In the genomic region with DNA sequence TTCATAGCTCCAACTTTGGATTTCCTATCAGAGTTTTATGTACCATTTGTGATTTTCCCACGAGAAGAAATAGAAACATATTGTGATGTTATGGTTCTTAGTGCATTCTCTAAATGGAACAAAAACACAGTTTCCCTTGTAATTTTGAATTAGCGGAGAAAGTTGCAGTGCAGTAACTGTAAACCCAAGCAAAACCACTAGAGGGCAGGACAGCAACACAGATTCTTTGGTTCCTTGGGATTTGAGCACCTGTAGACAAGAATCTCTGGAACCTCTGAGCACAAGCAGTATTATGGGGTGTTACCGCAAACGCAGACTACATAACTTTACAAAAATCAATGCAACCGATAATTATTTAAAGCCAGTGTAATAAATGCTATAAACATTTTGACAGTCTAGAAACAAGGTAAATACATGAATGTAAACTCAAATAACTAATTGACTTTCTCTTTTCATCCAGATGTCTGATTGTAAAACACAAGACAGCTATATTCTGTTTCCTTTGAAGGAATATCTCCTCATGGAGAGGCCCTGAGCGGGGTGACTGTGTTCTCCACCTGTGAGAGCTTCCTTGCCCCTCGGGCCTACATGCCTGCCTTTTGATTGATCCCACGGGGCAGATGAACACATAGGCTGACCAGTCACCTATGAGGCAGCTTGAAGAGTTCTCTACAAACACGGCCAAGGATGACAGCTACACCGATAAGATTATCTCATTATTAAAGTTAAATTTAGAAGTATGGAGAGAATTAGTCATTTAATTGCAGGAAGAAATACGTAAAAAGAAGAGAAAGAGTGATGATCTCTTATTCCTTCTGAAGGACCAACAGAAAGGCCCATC, we compare ENCODE assay signal across 1 cellular context.
TF ChIP-seq lines count a peak whose summit lies in the region.

No MANE protein-coding gene starts in this region.

TF ChIP-seq in SK-N-SH treated with all-trans-retinoic acid at 6 μM for 48 hours, 23 proteins besides CTCF, POLR2A, EP300 and RAD21 (continued from another document):
- TF ChIP-seq, protein P1, sequence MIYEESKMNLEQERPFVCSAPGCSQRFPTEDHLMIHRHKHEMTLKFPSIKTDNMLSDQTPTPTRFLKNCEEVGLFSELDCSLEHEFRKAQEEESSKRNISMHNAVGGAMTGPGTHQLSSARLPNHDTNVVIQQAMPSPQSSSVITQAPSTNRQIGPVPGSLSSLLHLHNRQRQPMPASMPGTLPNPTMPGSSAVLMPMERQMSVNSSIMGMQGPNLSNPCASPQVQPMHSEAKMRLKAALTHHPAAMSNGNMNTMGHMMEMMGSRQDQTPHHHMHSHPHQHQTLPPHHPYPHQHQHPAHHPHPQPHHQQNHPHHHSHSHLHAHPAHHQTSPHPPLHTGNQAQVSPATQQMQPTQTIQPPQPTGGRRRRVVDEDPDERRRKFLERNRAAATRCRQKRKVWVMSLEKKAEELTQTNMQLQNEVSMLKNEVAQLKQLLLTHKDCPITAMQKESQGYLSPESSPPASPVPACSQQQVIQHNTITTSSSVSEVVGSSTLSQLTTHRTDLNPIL (CRISPR knock-in tag; IDR thresholded peaks at IDR 0.05; ENCODE audit: low read depth), result no peak
- TF ChIP-seq, protein P2, sequence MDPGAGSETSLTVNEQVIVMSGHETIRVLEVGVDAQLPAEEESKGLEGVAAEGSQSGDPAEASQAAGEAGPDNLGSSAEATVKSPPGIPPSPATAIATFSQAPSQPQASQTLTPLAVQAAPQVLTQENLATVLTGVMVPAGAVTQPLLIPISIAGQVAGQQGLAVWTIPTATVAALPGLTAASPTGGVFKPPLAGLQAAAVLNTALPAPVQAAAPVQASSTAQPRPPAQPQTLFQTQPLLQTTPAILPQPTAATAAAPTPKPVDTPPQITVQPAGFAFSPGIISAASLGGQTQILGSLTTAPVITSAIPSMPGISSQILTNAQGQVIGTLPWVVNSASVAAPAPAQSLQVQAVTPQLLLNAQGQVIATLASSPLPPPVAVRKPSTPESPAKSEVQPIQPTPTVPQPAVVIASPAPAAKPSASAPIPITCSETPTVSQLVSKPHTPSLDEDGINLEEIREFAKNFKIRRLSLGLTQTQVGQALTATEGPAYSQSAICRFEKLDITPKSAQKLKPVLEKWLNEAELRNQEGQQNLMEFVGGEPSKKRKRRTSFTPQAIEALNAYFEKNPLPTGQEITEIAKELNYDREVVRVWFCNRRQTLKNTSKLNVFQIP (CRISPR knock-in tag; IDR thresholded peaks at IDR 0.05; ENCODE audit: borderline replicate concordance, low read depth), result no peak
- TF ChIP-seq ZNF8 (CRISPR knock-in tag; IDR thresholded peaks at IDR 0.05), result no peak
